1 cellular context compared by ENCODE assay signal in genomic region chr16:72834499-72834898, GRCh38.
TF ChIP-seq lines count a peak whose summit lies in the region.

No MANE protein-coding gene starts in this region.

TF ChIP-seq in SK-N-SH treated with all-trans-retinoic acid at 6 μM for 48 hours, 23 proteins besides CTCF, POLR2A, EP300 and RAD21 (continued from another document):
- TF ChIP-seq TCF4 (CRISPR knock-in tag; IDR thresholded peaks at IDR 0.05; ENCODE audit: borderline replicate concordance), result no peak
- no peak for TF ChIP-seq BACH2 (CRISPR knock-in tag; IDR thresholded peaks at IDR 0.05; ENCODE audit: borderline replicate concordance)
- TF ChIP-seq OSR1 (CRISPR knock-in tag; IDR thresholded peaks at IDR 0.05), result no peak
- TF ChIP-seq SNAI2 (CRISPR knock-in tag; IDR thresholded peaks at IDR 0.05), result no peak
- no peak for TF ChIP-seq RARB (CRISPR knock-in tag; IDR thresholded peaks at IDR 0.05)
- TF ChIP-seq ZNF70 (CRISPR knock-in tag; IDR thresholded peaks at IDR 0.05), result no peak
- no peak for TF ChIP-seq ZFP30 (CRISPR knock-in tag; IDR thresholded peaks at IDR 0.05)
- TF ChIP-seq, protein P1, sequence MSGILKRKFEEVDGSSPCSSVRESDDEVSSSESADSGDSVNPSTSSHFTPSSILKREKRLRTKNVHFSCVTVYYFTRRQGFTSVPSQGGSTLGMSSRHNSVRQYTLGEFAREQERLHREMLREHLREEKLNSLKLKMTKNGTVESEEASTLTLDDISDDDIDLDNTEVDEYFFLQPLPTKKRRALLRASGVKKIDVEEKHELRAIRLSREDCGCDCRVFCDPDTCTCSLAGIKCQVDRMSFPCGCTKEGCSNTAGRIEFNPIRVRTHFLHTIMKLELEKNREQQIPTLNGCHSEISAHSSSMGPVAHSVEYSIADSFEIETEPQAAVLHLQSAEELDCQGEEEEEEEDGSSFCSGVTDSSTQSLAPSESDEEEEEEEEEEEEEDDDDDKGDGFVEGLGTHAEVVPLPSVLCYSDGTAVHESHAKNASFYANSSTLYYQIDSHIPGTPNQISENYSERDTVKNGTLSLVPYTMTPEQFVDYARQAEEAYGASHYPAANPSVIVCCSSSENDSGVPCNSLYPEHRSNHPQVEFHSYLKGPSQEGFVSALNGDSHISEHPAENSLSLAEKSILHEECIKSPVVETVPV (CRISPR knock-in tag; IDR thresholded peaks at IDR 0.05), result no peak
- TF ChIP-seq GLIS3 (CRISPR knock-in tag; IDR thresholded peaks at IDR 0.05), result no peak
- no peak for TF ChIP-seq PPARA (CRISPR knock-in tag; IDR thresholded peaks at IDR 0.05; ENCODE audit: borderline replicate concordance)
